In genomic region chr5:179608131-179608581, GRCh38 we compare ENCODE assay signal across 8 cellular contexts. TPM values are rescaled to one million over a fixed set of nuclear protein-coding genes. Genes with fewer than 3 reads are reported as not detected.
DNase-seq lines count a peak whose midpoint lies in the region; ATAC-seq and TF ChIP-seq lines count a peak whose summit lies in the region.

No MANE protein-coding gene starts in this region.

- no peak for TF ChIP-seq POLR2A in thyroid gland (IDR thresholded peaks at IDR 0.05)

- H3K4me1 ChIP-seq in right atrium auricular region (peaks cover 0 to 42% of the 10 kb centered on the region in 2 donors), thyroid gland (peaks cover 15 to 35% of the 10 kb centered on the region in 2 donors)

- H3K4me3 ChIP-seq in right atrium auricular region = no peak overlapping the region
- H3K4me3 ChIP-seq in thyroid gland (replicated peaks in 1 of 3) = no peak overlapping the region

- peaks cover 9 to 23% of the 10 kb centered on the region in 2 donors for H3K36me3 Mint-ChIP-seq in activated T-cell treated with anti-CD3 and anti-CD28 coated beads, Interleukin-2, amount 50 U/mL, for 72 hours (ENCODE audit: insufficient read depth in 2 of 2)

- TF ChIP-seq CTCF in right atrium auricular region (IDR thresholded peaks at IDR 0.05) (no peak), thyroid gland (IDR thresholded peaks at IDR 0.05) (no peak)

- H3K36me3 ChIP-seq in right atrium auricular region (peaks cover 70% of the 10 kb centered on the region), thyroid gland (peaks cover 60 to 62% of the 10 kb centered on the region in 2 donors)

- no peaks in the 10 kb centered on the region for H3K27me3 ChIP-seq in right atrium auricular region
- no peaks in the 10 kb centered on the region for H3K27me3 ChIP-seq in layer of hippocampus (ENCODE audit: control insufficient read depth, insufficient read depth, low read length)
- H3K27me3 ChIP-seq in thyroid gland = no peaks in the 10 kb centered on the region

- peaks cover 44% of the 10 kb centered on the region for H3K4me1 Mint-ChIP-seq in activated T-cell treated with anti-CD3 and anti-CD28 coated beads, Interleukin-2, amount 50 U/mL, for 72 hours (ENCODE audit: low read depth)

- intact Hi-C loops in Right ventricle myocardium inferior (cut with DNase I) = no loop called here
- intact Hi-C loops in thyroid gland (cut with DNase I) = no loop called here

- no peaks in the 10 kb centered on the region for H3K27me3 Mint-ChIP-seq in activated T-cell treated with anti-CD3 and anti-CD28 coated beads, Interleukin-2, amount 50 U/mL, for 72 hours (ENCODE audit: low read depth)

- H3K27ac Mint-ChIP-seq in activated T-cell treated with anti-CD3 and anti-CD28 coated beads, Interleukin-2, amount 50 U/mL, for 72 hours = peak overlapping the region; percentile 84

- H3K9me3 ChIP-seq in right atrium auricular region (no peaks in the 10 kb centered on the region), thyroid gland (no peaks in the 10 kb centered on the region)

- ATAC-seq in Right ventricle myocardium inferior (peak; percentile 1), HG02571 (IDR thresholded peaks at IDR 0.05; ENCODE audit: unreplicated experiment) (no peak), GM21528 (IDR thresholded peaks at IDR 0.05; ENCODE audit: low FRiP score, unreplicated experiment) (no peak)
- ATAC-seq in activated T-cell treated with anti-CD3 and anti-CD28 coated beads, Interleukin-2, amount 50 U/mL, for 72 hours (replicated peaks in 1 of 2) = peak; percentile 15 to 37

- H3K4me3 Mint-ChIP-seq in activated T-cell treated with anti-CD3 and anti-CD28 coated beads, Interleukin-2, amount 50 U/mL, for 72 hours = no peak overlapping the region

- H3K9me3 Mint-ChIP-seq in activated T-cell treated with anti-CD3 and anti-CD28 coated beads, Interleukin-2, amount 50 U/mL, for 72 hours = no peaks in the 10 kb centered on the region

- WGBS in thyroid gland, 2 donors = 69 to 73% methylated on average over 5 of the region's 5 CpGs

- no peak for DNase-seq in Right ventricle myocardium inferior (ENCODE audit: missing footprints)
- DNase-seq in right atrium auricular region (ENCODE audit: low spot score) = no peak
- DNase-seq in activated T-cell treated with anti-CD3 and anti-CD28 coated beads, Interleukin-2, amount 50 U/mL, for 72 hours = peak; percentile 40 to 49
- DNase-seq in thyroid gland = no peak
- DNase-seq in HK-2 (ENCODE audit: unreplicated experiment) = no peak

- peak overlapping the region in 1 of 2 donors; percentile 18 for H3K27ac ChIP-seq in right atrium auricular region
- peak overlapping the region; percentile 42 for H3K27ac ChIP-seq in layer of hippocampus (ENCODE audit: low read depth, low read length)
- peak overlapping the region in 2 of 3 donors; percentile 12 to 65 for H3K27ac ChIP-seq in thyroid gland

RNA-seq across cellular contexts. Expression of gene HNRNPH1, which starts 15.3 kb away (rescaled TPM):
- total RNA-seq in Right ventricle myocardium inferior (218 TPM), right atrium auricular region (100 to 1,000 TPM; 104 to 146 TPM), thyroid gland (100 to 1,000 TPM; 459 to 991 (median 620) TPM)
- total RNA-seq in activated T-cell treated with anti-CD3 and anti-CD28 coated beads, Interleukin-2, amount 50 U/mL, for 72 hours = 100 to 1,000 TPM; 805 to 958 TPM

RNA-seq across cellular contexts. Expression of gene RUFY1, which starts 57.8 kb away (rescaled TPM):
- total RNA-seq in Right ventricle myocardium inferior (20.9 TPM), right atrium auricular region (10 to 100 TPM; 19.5 to 25.4 TPM), thyroid gland (10 to 100 TPM; 49.8 to 75.0 (median 63.0) TPM)
- total RNA-seq in activated T-cell treated with anti-CD3 and anti-CD28 coated beads, Interleukin-2, amount 50 U/mL, for 72 hours = 10 to 100 TPM; 32.0 to 37.9 TPM

Comparison
In these comparisons a context has a peak if more than half of its experiments do, and no peak if none do; other contexts are left out.
1. ATAC-seq: peak in Right ventricle myocardium inferior (single experiment) and activated T-cell treated with anti-CD3 and anti-CD28 coated beads, Interleukin-2, amount 50 U/mL, for 72 hours (2 of 2); none in HG02571 (single experiment) and GM21528 (single experiment).
2. DNase-seq: peak in activated T-cell treated with anti-CD3 and anti-CD28 coated beads, Interleukin-2, amount 50 U/mL, for 72 hours (2 of 2); none in Right ventricle myocardium inferior (single experiment), right atrium auricular region (single experiment), thyroid gland (0 of 2) and HK-2 (single experiment).